23 cellular contexts compared by ENCODE assay signal in the genomic region with DNA sequence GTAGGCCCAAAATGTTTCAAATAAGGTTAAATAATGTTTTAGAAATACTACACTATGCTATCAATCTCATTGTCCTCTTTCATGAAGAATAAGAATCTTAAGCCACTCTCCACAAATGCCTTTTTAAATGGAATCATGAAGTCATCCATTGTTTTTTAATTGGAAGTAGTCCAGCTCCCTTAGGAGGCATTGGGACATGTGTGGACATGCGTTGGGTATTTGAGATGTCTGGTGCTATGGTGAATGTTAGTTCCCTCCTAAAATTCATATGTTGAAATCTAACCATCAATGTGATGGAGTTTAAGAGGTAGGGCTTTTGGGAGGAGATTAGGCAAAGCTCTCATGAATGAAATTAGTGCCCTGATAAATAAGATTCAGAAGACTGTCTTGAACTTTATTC.
DNase-seq lines count a peak whose midpoint lies in the region; ATAC-seq, FAIRE-seq and TF ChIP-seq lines count a peak whose summit lies in the region.
"Had no signal": no experiment of that assay in that cellular context is flagged by ENCODE, and none has a peak within 500 bp of the region (broad histone marks: within the 10 kb centered on the region; RNA-seq: fewer than 3 reads in every experiment).

No MANE protein-coding gene starts in this region.

- H3K9ac ChIP-seq in endothelial cell of umbilical vein (replicated peaks; ENCODE audit: extremely low read depth, insufficient read depth, low read length), result no peak overlapping the region
- H3K9ac ChIP-seq in keratinocyte (ENCODE audit: control insufficient read depth, extremely low read depth, insufficient read depth, low read length), result no peak overlapping the region
- no peak overlapping the region for H3K9ac ChIP-seq in HepG2 (ENCODE audit: insufficient read depth, low read depth, low read length)

- no peak overlapping the region for H3K4me2 ChIP-seq in endothelial cell of umbilical vein (ENCODE audit: insufficient read depth, low read length)
- H3K4me2 ChIP-seq in keratinocyte (ENCODE audit: control insufficient read depth, extremely low read depth, insufficient read depth, low read depth, low read length), result peak overlapping the region; percentile 12
- H3K4me2 ChIP-seq in HepG2 (ENCODE audit: low read depth, low read length), result no peak overlapping the region

- dilution Hi-C loops in endothelial cell of umbilical vein (cut with MboI; ENCODE audit: extremely low pct_ligation_motif_present, low sequenced_read_pairs), result no loop called here
- dilution Hi-C loops in keratinocyte (cut with MboI; ENCODE audit: extremely low pct_ligation_motif_present, low sequenced_read_pairs), result no loop called here

- H3K79me2 ChIP-seq in endothelial cell of umbilical vein (ENCODE audit: control insufficient read depth, insufficient read depth, low read length), result no peaks in the 10 kb centered on the region
- no peaks in the 10 kb centered on the region for H3K79me2 ChIP-seq in keratinocyte (ENCODE audit: control insufficient read depth, insufficient read depth, low read length)
- no peaks in the 10 kb centered on the region for H3K79me2 ChIP-seq in HepG2 (ENCODE audit: insufficient read depth, low read length)

- no peak for ATAC-seq in HepG2
- ATAC-seq: PC-3 had no signal

- H3K9me1 ChIP-seq in endothelial cell of umbilical vein (replicated peaks; ENCODE audit: control insufficient read depth, extremely low read depth, insufficient read depth, low read length), result no peaks in the 10 kb centered on the region
- no peaks in the 10 kb centered on the region for H3K9me1 ChIP-seq in keratinocyte (ENCODE audit: control insufficient read depth, extremely low read depth, insufficient read depth, low read length)

- peak; percentile 7 for DNase-seq in NCI-H748 (lab: John Stamatoyannopoulos, UW; ENCODE audit: unreplicated experiment)
- DNase-seq in NCI-H748 treated with DMSO at 0.1 percent for 48 hours (lab: John Stamatoyannopoulos, UW), result no peak
- peak; percentile 46 for DNase-seq in RWPE1 (ENCODE audit: low spot score)
- peak; percentile 49 for DNase-seq in endothelial cell of umbilical vein (ENCODE audit: low read depth, low spot score)
- peak; percentile 15 for DNase-seq in keratinocyte (ENCODE audit: low read depth, low spot score)
- no peak for DNase-seq in HepG2 (ENCODE audit: low spot score)
- no peak for DNase-seq in activated CD4-positive, alpha-beta T cell treated with anti-CD3 and anti-CD28 coated beads, Interleukin-2, amount 50 U/mL, for 48 hours
- no peak for DNase-seq in HCEC 1CT
- DNase-seq: CD4-positive, CD25-positive, alpha-beta regulatory T cell; DMS153; KBM-7; MG63; NCI-H1417 treated with DMSO at 0.1 percent for 48 hours; NCI-H1694 treated with DMSO at 0.1 percent for 48 hours; NCI-H2081; NCI-H526 treated with DMSO at 0.1 percent for 48 hours; NK-92 treated with Interleukin-12 subunit alpha and Interleukin-12 subunit beta, amount 100 ng/mL, for 24 hours; PC-3; Right ventricle myocardium superior had no signal

- WGBS in HepG2 (ENCODE audit: low lambda C conversion rate), result 0% methylated on average over 1 of the region's 1 CpG

- no peaks in the 10 kb centered on the region for H3K9me3 ChIP-seq in endothelial cell of umbilical vein (replicated peaks; ENCODE audit: control insufficient read depth, insufficient read depth, low read length)
- H3K9me3 ChIP-seq in keratinocyte (ENCODE audit: control insufficient read depth, low read depth, low read length), result no peaks in the 10 kb centered on the region
- no peaks in the 10 kb centered on the region for H3K9me3 ChIP-seq in HepG2 (ENCODE audit: low read length)
- H3K9me3 ChIP-seq: MG63, SJSA1 had no signal

- H3K4me3 ChIP-seq in endothelial cell of umbilical vein (replicated peaks in 1 of 3; ENCODE audit: insufficient read depth in 1 of 3, low read depth in 1 of 3, low read length in 3 of 3) (no peak overlapping the region), keratinocyte (ENCODE audit: control insufficient read depth in 2 of 3, extremely low read depth in 1 of 3, insufficient read depth in 2 of 3, low read depth in 1 of 3, low read length in 3 of 3) (no peak overlapping the region), HepG2 (replicated peaks in 1 of 3; ENCODE audit: insufficient read depth in 1 of 3, low read depth in 2 of 3, low read length in 3 of 3) (no peak overlapping the region)
- H3K4me3 ChIP-seq: MG63, SJSA1 had no signal

- H3K27ac ChIP-seq in RWPE1 (no peak overlapping the region), endothelial cell of umbilical vein (ENCODE audit: insufficient read depth, low read depth, low read length) (no peak overlapping the region), keratinocyte (ENCODE audit: control insufficient read depth, insufficient read depth, low read length) (no peak overlapping the region), HepG2 (ENCODE audit: extremely low read length, insufficient read depth, low read length) (no peak overlapping the region)
- H3K27ac ChIP-seq: SJSA1 had no signal

- peak overlapping the region; percentile 7 for H2AFZ ChIP-seq in endothelial cell of umbilical vein (ENCODE audit: low read depth, low read length)
- no peak overlapping the region for H2AFZ ChIP-seq in keratinocyte (ENCODE audit: control insufficient read depth, low read length)
- H2AFZ ChIP-seq in HepG2 (ENCODE audit: low read length), result no peak overlapping the region

- POLR2A ChIA-PET in RWPE1 (lab: Yijun Ruan, JAX; ENCODE audit: low non-redundant PET) (no interaction called here), endothelial cell of umbilical vein (lab: Charles Lee) (no interaction called here), HepG2 (lab: Yijun Ruan, JAX) (no interaction called here)

- H3K27me3 ChIP-seq in endothelial cell of umbilical vein (ENCODE audit: control insufficient read depth in 2 of 2, insufficient read depth in 2 of 2, low read length in 2 of 2) (no peaks in the 10 kb centered on the region), keratinocyte (ENCODE audit: control insufficient read depth, extremely low read depth, insufficient read depth, low read length) (no peaks in the 10 kb centered on the region), HepG2 (ENCODE audit: control insufficient read depth in 1 of 2, insufficient read depth in 2 of 2, low read length in 2 of 2) (no peaks in the 10 kb centered on the region; a peak in 1 of 5 replicates)
- H3K27me3 ChIP-seq: MG63 had no signal

- intact Hi-C loops in endothelial cell of umbilical vein (cut with micrococcal nuclease) (no loop called here), HepG2 (cut with micrococcal nuclease; ENCODE audit: unreplicated experiment) (no loop called here)

- FAIRE-seq in endothelial cell of umbilical vein (lab: Jason Lieb, UNC), result peak; percentile 33
- FAIRE-seq in keratinocyte (lab: Jason Lieb, UNC), result peak; percentile 65
- no peak for FAIRE-seq in HepG2 (lab: Jason Lieb, UNC)
- FAIRE-seq: GM18507, H54, HTR-8/SVneo had no signal

- no peak for TF ChIP-seq RAD21 in HepG2 (CRISPR knock-in tag; IDR thresholded peaks at IDR 0.05)

- H4K20me1 ChIP-seq in endothelial cell of umbilical vein (replicated peaks; ENCODE audit: control insufficient read depth, extremely low read depth, insufficient read depth, low read length) (no peaks in the 10 kb centered on the region), keratinocyte (ENCODE audit: control insufficient read depth, extremely low read depth, insufficient read depth, low read length) (no peaks in the 10 kb centered on the region), HepG2 (ENCODE audit: insufficient read depth, low read length) (no peaks in the 10 kb centered on the region)

- H3K36me3 ChIP-seq in endothelial cell of umbilical vein (ENCODE audit: control insufficient read depth in 2 of 2, extremely low read depth in 1 of 2, insufficient read depth in 2 of 2, low read length in 2 of 2) (no peaks in the 10 kb centered on the region), keratinocyte (ENCODE audit: control insufficient read depth in 2 of 2, extremely low read depth in 1 of 2, insufficient read depth in 2 of 2, low read length in 2 of 2) (no peaks in the 10 kb centered on the region), HepG2 (replicated peaks in 1 of 2; ENCODE audit: control insufficient read depth in 1 of 2, insufficient read depth in 2 of 2, low read length in 2 of 2) (no peaks in the 10 kb centered on the region)
- H3K36me3 ChIP-seq: MG63, SJSA1 had no signal

- no peak for TF ChIP-seq CTCF in RWPE1 (conservative IDR thresholded peaks at IDR 0.05; ENCODE audit: low read depth)
- no peak for TF ChIP-seq CTCF in endothelial cell of umbilical vein (IDR thresholded peaks at IDR 0.05; ENCODE audit: extremely low read depth in 1 of 2, insufficient read depth in 1 of 2, low read depth in 1 of 2, low read length in 2 of 2)
- no peak for TF ChIP-seq CTCF in keratinocyte (optimal IDR thresholded peaks at IDR 0.05 in 1 of 3, IDR thresholded peaks at IDR 0.05 in 1 of 3, conservative IDR thresholded peaks at IDR 0.05 in 1 of 3; ENCODE audit: extremely low read depth in 1 of 3, insufficient read depth in 2 of 3, low read length in 3 of 3)
- no peak for TF ChIP-seq CTCF in HepG2 (CRISPR knock-in tag; IDR thresholded peaks at IDR 0.05)

- CTCF ChIA-PET in RWPE1 (lab: Yijun Ruan, JAX) (no interaction called here), endothelial cell of umbilical vein (lab: Charles Lee) (interaction anchor here (0.9 kb wide), 1 partner anchor 16 kb away, joined by 3 read pairs; no protein-coding TSS in a partner anchor), HepG2 (lab: Yijun Ruan, JAX; ENCODE audit: low intra/inter-chr PET ratio, low total read pairs) (no interaction called here)

- in situ Hi-C loops in HepG2 (cut with HindIII; ENCODE audit: extremely low pct_ligation_motif_present, low pct_unique_long_range_greater_than_20kb), result no loop called here

- H3K4me1 ChIP-seq in endothelial cell of umbilical vein (ENCODE audit: control insufficient read depth, extremely low read depth, insufficient read depth, low read length) (no peaks in the 10 kb centered on the region), keratinocyte (ENCODE audit: control insufficient read depth, extremely low read depth, insufficient read depth, low read length) (peaks cover 8% of the 10 kb centered on the region), HepG2 (ENCODE audit: insufficient read depth, low read length) (no peaks in the 10 kb centered on the region)
- H3K4me1 ChIP-seq: SJSA1 had no signal

- TF ChIP-seq EP300 in HepG2 (IDR thresholded peaks at IDR 0.05; ENCODE audit: low read depth in 2 of 2, low read length in 2 of 2) (no peak), HepG2 (CRISPR knock-in tag; IDR thresholded peaks at IDR 0.05; ENCODE audit: borderline replicate concordance) (no peak)

- TF ChIP-seq POLR2A in endothelial cell of umbilical vein (IDR thresholded peaks at IDR 0.05; ENCODE audit: low read depth, low read length) (no peak), HepG2 (IDR thresholded peaks at IDR 0.05; ENCODE audit: insufficient read depth in 1 of 2, low read depth in 2 of 2, low read length in 2 of 2) (no peak)

- TSS peak; percentile 52 for BruUV-seq in endothelial cell of umbilical vein (replicated peaks; lab: Mats Ljungman, UMichigan)
- no TSS peak for BruUV-seq in HepG2 (replicated peaks; lab: Mats Ljungman, UMichigan)

TF ChIP-seq in endothelial cell of umbilical vein, 7 proteins besides CTCF, POLR2A, EP300 and RAD21 (continues in another document):
- no peak for TF ChIP-seq EZH2 (IDR thresholded peaks at IDR 0.05; ENCODE audit: borderline replicate concordance, low read depth, low read length, severe bottlenecking)

TF ChIP-seq in HepG2, 621 proteins besides CTCF, POLR2A, EP300 and RAD21 (continues in another document):
- TF ChIP-seq ETV5 (CRISPR knock-in tag; IDR thresholded peaks at IDR 0.05; ENCODE audit: borderline replicate concordance), result no peak

Comparison
In these comparisons a context has a peak if more than half of its experiments do, and no peak if none do; other contexts are left out.
1. DNase-seq: peak in NCI-H748 (single experiment), RWPE1 (single experiment), endothelial cell of umbilical vein (single experiment) and keratinocyte (single experiment); none in NCI-H748 treated with DMSO at 0.1 percent for 48 hours (single experiment), HepG2 (single experiment), activated CD4-positive, alpha-beta T cell treated with anti-CD3 and anti-CD28 coated beads, Interleukin-2, amount 50 U/mL, for 48 hours (0 of 2) and HCEC 1CT (single experiment).